Comparison of ENCODE assay signal across 8 cellular contexts in the genomic region with DNA sequence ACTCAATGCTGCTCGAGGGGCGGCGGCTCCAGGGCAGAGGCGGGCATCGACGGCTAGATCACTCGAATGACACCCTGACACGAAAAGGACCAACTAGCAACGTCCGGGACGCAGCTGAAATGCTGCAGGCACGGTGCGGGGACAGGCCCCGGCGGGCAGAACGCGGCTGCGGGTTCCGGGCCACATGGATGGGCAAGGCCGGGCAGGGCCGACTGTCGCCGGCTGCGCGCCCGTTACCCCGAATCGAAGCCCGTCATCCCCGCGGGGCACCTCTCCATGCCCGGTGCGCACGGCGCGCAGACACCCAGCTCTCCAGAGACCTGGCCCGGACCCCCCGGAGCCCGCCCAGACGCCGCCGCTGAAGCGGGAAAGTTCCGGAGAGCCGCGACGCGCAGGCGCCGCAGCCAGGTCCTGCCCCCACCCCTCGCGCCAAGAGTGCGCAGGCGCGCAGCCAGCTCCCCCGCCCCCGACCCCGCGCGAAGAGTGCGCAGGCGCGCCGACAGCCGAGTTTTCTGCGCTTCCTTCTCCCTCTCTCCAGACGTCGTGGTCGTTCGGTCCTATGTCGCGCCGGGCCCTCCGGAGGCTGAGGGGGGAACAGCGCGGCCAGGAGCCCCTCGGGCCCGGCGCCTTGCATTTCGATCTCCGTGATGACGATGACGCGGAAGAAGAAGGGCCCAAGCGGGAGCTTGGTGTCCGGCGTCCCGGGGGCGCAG. TPM values are rescaled to one million over a fixed set of nuclear protein-coding genes. Genes with fewer than 3 reads are reported as not detected.
DNase-seq lines count a peak whose midpoint lies in the region; ATAC-seq lines count a peak whose summit lies in the region.

A gene with protein sequence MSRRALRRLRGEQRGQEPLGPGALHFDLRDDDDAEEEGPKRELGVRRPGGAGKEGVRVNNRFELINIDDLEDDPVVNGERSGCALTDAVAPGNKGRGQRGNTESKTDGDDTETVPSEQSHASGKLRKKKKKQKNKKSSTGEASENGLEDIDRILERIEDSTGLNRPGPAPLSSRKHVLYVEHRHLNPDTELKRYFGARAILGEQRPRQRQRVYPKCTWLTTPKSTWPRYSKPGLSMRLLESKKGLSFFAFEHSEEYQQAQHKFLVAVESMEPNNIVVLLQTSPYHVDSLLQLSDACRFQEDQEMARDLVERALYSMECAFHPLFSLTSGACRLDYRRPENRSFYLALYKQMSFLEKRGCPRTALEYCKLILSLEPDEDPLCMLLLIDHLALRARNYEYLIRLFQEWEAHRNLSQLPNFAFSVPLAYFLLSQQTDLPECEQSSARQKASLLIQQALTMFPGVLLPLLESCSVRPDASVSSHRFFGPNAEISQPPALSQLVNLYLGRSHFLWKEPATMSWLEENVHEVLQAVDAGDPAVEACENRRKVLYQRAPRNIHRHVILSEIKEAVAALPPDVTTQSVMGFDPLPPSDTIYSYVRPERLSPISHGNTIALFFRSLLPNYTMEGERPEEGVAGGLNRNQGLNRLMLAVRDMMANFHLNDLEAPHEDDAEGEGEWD (plus strand): TSS at position 484 of the 713 bp plus-strand sequence. CDS start 76 bp downstream, at position 560.

- H3K27ac Mint-ChIP-seq in activated T-helper 1 cell treated with anti-CD3 and anti-CD28 coated beads, Interleukin-12 subunit alpha, Interleukin-12 subunit beta, Interleukin-2, Interleukin-4 antibody, amounts not matched to agents 30 ng/mL and 10 ng/mL and 1 ng/mL, durations not matched to agents 14 hours and 24 hours and 36 hours = peak within 1 kb of the TSS; percentile 99
- peak within 1 kb of the TSS; percentile 98 to 100 (median 98) for H3K27ac Mint-ChIP-seq in naive B cell
- peak within 1 kb of the TSS; percentile 98 for H3K27ac Mint-ChIP-seq in stimulated activated effector memory CD8-positive, alpha-beta T cell treated with anti-CD3 and anti-CD28 coated beads, Interleukin-12 subunit alpha, Interleukin-12 subunit beta, amount 100 ng/mL, for 72 hours

- peaks cover 11% of the 10 kb centered on the region for H3K4me1 Mint-ChIP-seq in activated T-helper 1 cell treated with anti-CD3 and anti-CD28 coated beads, Interleukin-12 subunit alpha, Interleukin-12 subunit beta, Interleukin-2, Interleukin-4 antibody, amounts not matched to agents 30 ng/mL and 10 ng/mL and 1 ng/mL, durations not matched to agents 14 hours and 24 hours and 36 hours (ENCODE audit: low read depth)
- peaks cover 8 to 24% (median 19%) of the 10 kb centered on the region in 3 donors for H3K4me1 Mint-ChIP-seq in naive B cell
- H3K4me1 Mint-ChIP-seq in stimulated activated effector memory CD8-positive, alpha-beta T cell treated with anti-CD3 and anti-CD28 coated beads, Interleukin-12 subunit alpha, Interleukin-12 subunit beta, amount 100 ng/mL, for 72 hours = peaks cover 13% of the 10 kb centered on the region

- H3K36me3 Mint-ChIP-seq in activated T-helper 1 cell treated with anti-CD3 and anti-CD28 coated beads, Interleukin-12 subunit alpha, Interleukin-12 subunit beta, Interleukin-2, Interleukin-4 antibody, amounts not matched to agents 30 ng/mL and 10 ng/mL and 1 ng/mL, durations not matched to agents 14 hours and 24 hours and 36 hours (ENCODE audit: low read depth) = peaks cover 18% of the 10 kb centered on the region
- H3K36me3 Mint-ChIP-seq in naive B cell = peaks cover 0 to 4% of the 10 kb centered on the region in 2 donors
- H3K36me3 Mint-ChIP-seq in stimulated activated effector memory CD8-positive, alpha-beta T cell treated with anti-CD3 and anti-CD28 coated beads, Interleukin-12 subunit alpha, Interleukin-12 subunit beta, amount 100 ng/mL, for 72 hours = peaks cover 54% of the 10 kb centered on the region

- DNase-seq in DMS153 (lab: John Stamatoyannopoulos, UW) (peak; percentile 71), KG1 (lab: John Stamatoyannopoulos, UW) (peak; percentile 74), RPMI8226 (peak; percentile 83), fibroblast of gingiva (ENCODE audit: low read depth) (peak; percentile 78), naive B cell (peak; percentile 84)
- DNase-seq in activated T-helper 1 cell treated with anti-CD3 and anti-CD28 coated beads, Interleukin-12 subunit alpha, Interleukin-12 subunit beta, Interleukin-2, Interleukin-4 antibody, amounts not matched to agents 30 ng/mL and 10 ng/mL and 1 ng/mL, durations not matched to agents 14 hours and 24 hours and 36 hours (ENCODE audit: low spot score) = peak; percentile 81
- peak; percentile 76 to 91 for DNase-seq in stimulated activated effector memory CD8-positive, alpha-beta T cell treated with anti-CD3 and anti-CD28 coated beads, Interleukin-12 subunit alpha, Interleukin-12 subunit beta, amount 100 ng/mL, for 72 hours (ENCODE audit: low spot score in 2 of 2)

- intact Hi-C loops in activated T-helper 1 cell treated with anti-CD3 and anti-CD28 coated beads, Interleukin-12 subunit alpha, Interleukin-12 subunit beta, Interleukin-2, Interleukin-4 antibody, amounts not matched to agents 30 ng/mL and 10 ng/mL and 1 ng/mL, durations not matched to agents 14 hours and 24 hours and 36 hours (cut with micrococcal nuclease) = loop anchor here (1.0 to 10.0 kb wide), 4 partner anchors 9 to 368 kb away; partner anchors contain the start of genes FANCA and SPG7

- H3K27me3 Mint-ChIP-seq in activated T-helper 1 cell treated with anti-CD3 and anti-CD28 coated beads, Interleukin-12 subunit alpha, Interleukin-12 subunit beta, Interleukin-2, Interleukin-4 antibody, amounts not matched to agents 30 ng/mL and 10 ng/mL and 1 ng/mL, durations not matched to agents 14 hours and 24 hours and 36 hours (ENCODE audit: insufficient read depth) = peaks cover 2% of the 10 kb centered on the region
- H3K27me3 Mint-ChIP-seq in naive B cell = no peaks in the 10 kb centered on the region

- H3K9me3 Mint-ChIP-seq in activated T-helper 1 cell treated with anti-CD3 and anti-CD28 coated beads, Interleukin-12 subunit alpha, Interleukin-12 subunit beta, Interleukin-2, Interleukin-4 antibody, amounts not matched to agents 30 ng/mL and 10 ng/mL and 1 ng/mL, durations not matched to agents 14 hours and 24 hours and 36 hours = peaks cover 6% of the 10 kb centered on the region
- peaks cover 0 to 3% (median 0%) of the 10 kb centered on the region in 7 donors for H3K9me3 Mint-ChIP-seq in naive B cell
- H3K9me3 Mint-ChIP-seq in stimulated activated effector memory CD8-positive, alpha-beta T cell treated with anti-CD3 and anti-CD28 coated beads, Interleukin-12 subunit alpha, Interleukin-12 subunit beta, amount 100 ng/mL, for 72 hours = no peaks in the 10 kb centered on the region

- H3K4me3 Mint-ChIP-seq in activated T-helper 1 cell treated with anti-CD3 and anti-CD28 coated beads, Interleukin-12 subunit alpha, Interleukin-12 subunit beta, Interleukin-2, Interleukin-4 antibody, amounts not matched to agents 30 ng/mL and 10 ng/mL and 1 ng/mL, durations not matched to agents 14 hours and 24 hours and 36 hours = peak within 1 kb of the TSS; percentile 90
- H3K4me3 Mint-ChIP-seq in naive B cell = peak within 1 kb of the TSS; percentile 84 to 98 (median 92)
- H3K4me3 Mint-ChIP-seq in stimulated activated effector memory CD8-positive, alpha-beta T cell treated with anti-CD3 and anti-CD28 coated beads, Interleukin-12 subunit alpha, Interleukin-12 subunit beta, amount 100 ng/mL, for 72 hours = peak within 1 kb of the TSS; percentile 86

- ATAC-seq in GM21717 (IDR thresholded peaks at IDR 0.05; ENCODE audit: unreplicated experiment) = peak; percentile 34
- ATAC-seq in naive B cell (ENCODE audit: low read depth in 2 of 2) = peak; percentile 31 to 34
- ATAC-seq in stimulated activated effector memory CD8-positive, alpha-beta T cell treated with anti-CD3 and anti-CD28 coated beads, Interleukin-12 subunit alpha, Interleukin-12 subunit beta, amount 100 ng/mL, for 72 hours = peak; percentile 65

RNA-seq across cellular contexts. Expression of the gene that starts here (rescaled TPM):
- 189 and 201 TPM in 2 replicates for total RNA-seq in activated T-helper 1 cell treated with anti-CD3 and anti-CD28 coated beads, Interleukin-12 subunit alpha, Interleukin-12 subunit beta, Interleukin-2, Interleukin-4 antibody, amounts not matched to agents 30 ng/mL and 10 ng/mL and 1 ng/mL, durations not matched to agents 14 hours and 24 hours and 36 hours
- 100 to 1,000 TPM in 5 of 6 donors, 10 to 100 TPM in 1; 88.4 to 135 (median 108) TPM for polyA plus RNA-seq in naive B cell (ENCODE audit: low read depth in 6 of 6)

Comparison
In these comparisons a context has a peak if more than half of its experiments do, and no peak if none do; other contexts are left out.
1. Peak in every context shown above with its lines: DNase-seq and ATAC-seq.